Comparison of ENCODE assay signal across 35 cellular contexts in the genomic region with DNA sequence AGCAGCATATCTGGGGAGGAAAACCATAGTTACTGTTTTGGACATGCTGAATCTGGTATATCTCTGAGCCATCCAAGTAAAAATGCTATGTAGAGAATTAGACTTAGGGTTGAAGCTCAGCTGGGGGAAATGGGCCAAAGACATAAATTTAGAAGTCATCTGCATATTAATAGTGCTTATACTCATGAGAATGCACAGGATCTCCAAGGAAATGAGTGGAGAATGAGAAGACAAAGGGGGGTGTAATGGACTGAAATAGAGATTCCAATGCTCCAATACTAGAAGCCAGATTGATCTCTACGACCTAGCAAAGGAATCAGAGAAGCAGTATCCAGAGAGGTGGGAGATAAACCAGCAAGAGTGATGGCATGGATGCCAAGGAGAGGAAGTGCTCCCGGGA. TPM values are rescaled to one million over a fixed set of nuclear protein-coding genes. Genes with fewer than 3 reads are reported as not detected.
DNase-seq lines count a peak whose midpoint lies in the region; ATAC-seq and TF ChIP-seq lines count a peak whose summit lies in the region.
"Had no signal": no experiment of that assay in that cellular context is flagged by ENCODE, and none has a peak within 500 bp of the region (broad histone marks: within the 10 kb centered on the region; RNA-seq: fewer than 3 reads in every experiment).

No MANE protein-coding gene starts in this region.

- H2AFZ ChIP-seq in GM23338 (no peak overlapping the region), neural cell (ENCODE audit: low read depth, low read length) (no peak overlapping the region)

- peaks cover 11% of the 10 kb centered on the region for H3K9me2 ChIP-seq in GM23338 (ENCODE audit: insufficient read depth)
- H3K9me2 ChIP-seq in neural cell (ENCODE audit: insufficient read depth, low read length): no peaks in the 10 kb centered on the region

- H3K4me3 Mint-ChIP-seq in GM23338: no peak overlapping the region
- H3K4me3 Mint-ChIP-seq in WTC11: peak overlapping the region; percentile 4; the same call in 1 of the 2 replicates
- H3K4me3 Mint-ChIP-seq in nephron: no peak overlapping the region
- H3K4me3 Mint-ChIP-seq: B cell; CD4-positive, alpha-beta memory T cell; CD4-positive, alpha-beta T cell; CD4-positive, CD25-positive, alpha-beta regulatory T cell; CD8-positive, alpha-beta memory T cell; CD8-positive, alpha-beta T cell had no signal

- no peak overlapping the region for H3K9ac ChIP-seq in neural cell (ENCODE audit: low read length)
- H3K9ac ChIP-seq: BLaER1; BLaER1 treated with 17β-estradiol and CSF1 and Interleukin-3, amounts not matched to agents 10 nM and 100 nM had no signal

- no peak for TF ChIP-seq RAD21 in neural cell (conservative IDR thresholded peaks at IDR 0.05)

- H3K27me3 Mint-ChIP-seq in GM23338 (ENCODE audit: insufficient read depth, low read depth, poor library complexity) (no peaks in the 10 kb centered on the region), WTC11 (ENCODE audit: low read depth) (peaks cover 14% of the 10 kb centered on the region), nephron (ENCODE audit: low read depth) (peaks cover 40% of the 10 kb centered on the region)

- POLR2A ChIA-PET in WTC11 (lab: Charles Lee): no interaction called here

- no peak overlapping the region for H3K27ac Mint-ChIP-seq in GM23338
- peak overlapping the region; percentile 6; the same call in 1 of the 2 replicates for H3K27ac Mint-ChIP-seq in WTC11
- peak overlapping the region; percentile 5 to 47 (median 24) for H3K27ac Mint-ChIP-seq in nephron
- H3K27ac Mint-ChIP-seq: B cell; CD14-positive monocyte; CD4-positive, alpha-beta T cell; CD8-positive, alpha-beta memory T cell; CD8-positive, alpha-beta T cell had no signal

- intact Hi-C loops in thyroid gland (cut with DNase I): no loop called here

- H3F3A ChIP-seq in GM23338 (replicated peaks; ENCODE audit: low read depth) (no peaks in the 10 kb centered on the region; the same call in 1 of the 2 replicates), neural cell (ENCODE audit: insufficient read depth, low read length, poor library complexity, severe bottlenecking) (no peaks in the 10 kb centered on the region)

- no peak for TF ChIP-seq CTCF in GM23338 (conservative IDR thresholded peaks at IDR 0.05; ENCODE audit: low read depth in 2 of 2)
- no peak for TF ChIP-seq CTCF in WTC11 (IDR thresholded peaks at IDR 0.05)
- TF ChIP-seq CTCF in nephron (IDR thresholded peaks at IDR 0.05; ENCODE audit: unreplicated experiment in 3 of 3): no peak
- TF ChIP-seq CTCF in neural cell (IDR thresholded peaks at IDR 0.05; ENCODE audit: poor library complexity, severe bottlenecking): no peak
- TF ChIP-seq CTCF in thyroid gland (IDR thresholded peaks at IDR 0.05): no peak

- DNase-seq in GM23338 (ENCODE audit: low spot score) (no peak), WTC11 (ENCODE audit: low spot score) (no peak), thyroid gland (no peak)
- DNase-seq: 8988T; ACHN; AML-193; BE2C; C1 segment of cervical spinal cord; Caco-2; Calu3; CD4-positive, alpha-beta memory T cell; CD4-positive, alpha-beta T cell; CD4-positive, CD25-positive, alpha-beta regulatory T cell; CD8-positive, alpha-beta memory T cell; CD8-positive, alpha-beta T cell; COR-L47; DMS 273 treated with DMSO at 0.1 percent for 48 hours; DMS153; DMS53; DMS79; DMS79 treated with DMSO at 0.1 percent for 48 hours; DND-41; EL had no signal

- H4K20me1 ChIP-seq in GM23338 (replicated peaks; ENCODE audit: insufficient read depth): no peaks in the 10 kb centered on the region
- H4K20me1 ChIP-seq in neural cell (ENCODE audit: insufficient read depth): no peaks in the 10 kb centered on the region
- H4K20me1 ChIP-seq: BLaER1; BLaER1 treated with 17β-estradiol and CSF1 and Interleukin-3, amounts not matched to agents 10 nM and 100 nM had no signal

- no peak for ATAC-seq in GM23338
- no peak; the same call in 1 of the 2 replicates for ATAC-seq in WTC11
- no peak for ATAC-seq in GM21786 (IDR thresholded peaks at IDR 0.05; ENCODE audit: unreplicated experiment)
- ATAC-seq in GM21723 (IDR thresholded peaks at IDR 0.05; ENCODE audit: unreplicated experiment): no peak
- ATAC-seq in GM21529 (IDR thresholded peaks at IDR 0.05; ENCODE audit: unreplicated experiment): no peak
- ATAC-seq: A549; CD8-positive, alpha-beta T cell had no signal

- peaks cover 10% of the 10 kb centered on the region; the same call in 2 of the 3 replicates for H3K9me3 Mint-ChIP-seq in GM23338
- peaks cover 12% of the 10 kb centered on the region for H3K9me3 Mint-ChIP-seq in WTC11
- H3K9me3 Mint-ChIP-seq in nephron: no peaks in the 10 kb centered on the region
- H3K9me3 Mint-ChIP-seq: CD4-positive, alpha-beta memory T cell; CD4-positive, alpha-beta T cell; CD8-positive, alpha-beta memory T cell; CD8-positive, alpha-beta T cell had no signal

- peak overlapping the region; percentile 26; the same call in 1 of the 2 replicates for H3K4me3 ChIP-seq in GM23338
- H3K4me3 ChIP-seq in neural cell (ENCODE audit: low read length): peak overlapping the region; percentile 46
- no peak overlapping the region for H3K4me3 ChIP-seq in thyroid gland (replicated peaks in 1 of 3)
- H3K4me3 ChIP-seq: A549; BLaER1; BLaER1 treated with 17β-estradiol and CSF1 and Interleukin-3, amounts not matched to agents 10 nM and 100 nM had no signal

- peaks cover 46% of the 10 kb centered on the region for H3K4me1 ChIP-seq in GM23338 (ENCODE audit: insufficient read depth)
- no peaks in the 10 kb centered on the region for H3K4me1 ChIP-seq in thyroid gland
- H3K4me1 ChIP-seq: A549, BLaER1, Caco-2 had no signal

- no peaks in the 10 kb centered on the region for H3K79me2 ChIP-seq in GM23338 (replicated peaks; ENCODE audit: insufficient read depth)
- H3K79me2 ChIP-seq in neural cell (replicated peaks; ENCODE audit: insufficient read depth, low read length): no peaks in the 10 kb centered on the region

- H3K4me1 Mint-ChIP-seq in GM23338 (peaks cover 43% of the 10 kb centered on the region), WTC11 (peaks cover 50% of the 10 kb centered on the region), nephron (peaks cover 20% of the 10 kb centered on the region)
- H3K4me1 Mint-ChIP-seq: B cell; CD14-positive monocyte; CD4-positive, alpha-beta memory T cell; CD4-positive, CD25-positive, alpha-beta regulatory T cell; CD8-positive, alpha-beta memory T cell had no signal

- TF ChIP-seq POLR2A in thyroid gland (IDR thresholded peaks at IDR 0.05): no peak

- H3K27me3 ChIP-seq in GM23338 (ENCODE audit: insufficient read depth) (no peaks in the 10 kb centered on the region), neural cell (ENCODE audit: insufficient read depth, low read depth, low read length) (no peaks in the 10 kb centered on the region), thyroid gland (no peaks in the 10 kb centered on the region)
- H3K27me3 ChIP-seq: BE2C; BLaER1; BLaER1 treated with 17β-estradiol and CSF1 and Interleukin-3, amounts not matched to agents 10 nM and 100 nM had no signal

- no peak for TF ChIP-seq EP300 in neural cell (conservative IDR thresholded peaks at IDR 0.05; ENCODE audit: poor library complexity, severe bottlenecking)

- H3K36me3 Mint-ChIP-seq in GM23338 (ENCODE audit: low read depth) (peaks cover 3% of the 10 kb centered on the region; the same call in 2 of the 3 replicates), WTC11 (peaks cover 6% of the 10 kb centered on the region), nephron (ENCODE audit: low read depth) (no peaks in the 10 kb centered on the region)
- H3K36me3 Mint-ChIP-seq: CD14-positive monocyte; CD4-positive, alpha-beta memory T cell; CD4-positive, CD25-positive, alpha-beta regulatory T cell; CD8-positive, alpha-beta memory T cell; CD8-positive, alpha-beta T cell had no signal

- no peaks in the 10 kb centered on the region for H3K9me3 ChIP-seq in neural cell (ENCODE audit: low read length)
- no peaks in the 10 kb centered on the region for H3K9me3 ChIP-seq in thyroid gland
- H3K9me3 ChIP-seq: A549; BE2C; BLaER1; BLaER1 treated with 17β-estradiol and CSF1 and Interleukin-3, amounts not matched to agents 10 nM and 100 nM; Caco-2 had no signal

- H3K27ac ChIP-seq in GM23338 (ENCODE audit: low read depth) (no peak overlapping the region), neural cell (ENCODE audit: low read length) (no peak overlapping the region), thyroid gland (no peak overlapping the region)
- H3K27ac ChIP-seq: 22Rv1; A549; BLaER1; BLaER1 treated with 17β-estradiol and CSF1 and Interleukin-3, amounts not matched to agents 10 nM and 100 nM; C4-2B had no signal

- no peaks in the 10 kb centered on the region for H3K36me3 ChIP-seq in GM23338 (ENCODE audit: insufficient read depth)
- H3K36me3 ChIP-seq in neural cell (ENCODE audit: insufficient read depth, low read length): no peaks in the 10 kb centered on the region
- no peaks in the 10 kb centered on the region for H3K36me3 ChIP-seq in thyroid gland
- H3K36me3 ChIP-seq: BE2C; BLaER1; BLaER1 treated with 17β-estradiol and CSF1 and Interleukin-3, amounts not matched to agents 10 nM and 100 nM had no signal

- CTCF ChIA-PET in WTC11 (lab: Charles Lee): no interaction called here

- H3K4me2 ChIP-seq in GM23338 (peak overlapping the region; percentile 66), neural cell (ENCODE audit: low read length) (no peak overlapping the region)
- H3K4me2 ChIP-seq: A549; BLaER1; BLaER1 treated with 17β-estradiol and CSF1 and Interleukin-3, amounts not matched to agents 10 nM and 100 nM had no signal

- 65 to 71% methylated on average over 2 of the region's 2 CpGs for WGBS in thyroid gland, 2 donors

TF ChIP-seq in GM23338, 12 proteins besides CTCF, POLR2A, EP300 and RAD21:
- TF ChIP-seq CREB1 (CRISPR knock-in tag; IDR thresholded peaks at IDR 0.05; ENCODE audit: low read depth) (no peak), NANOG (IDR thresholded peaks at IDR 0.05; ENCODE audit: borderline replicate concordance) (peak; percentile 84)

TF ChIP-seq in neural cell, 6 proteins besides CTCF, POLR2A, EP300 and RAD21 (continues in another document):
- no peak for TF ChIP-seq MXI1 (conservative IDR thresholded peaks at IDR 0.05; ENCODE audit: poor library complexity, severe bottlenecking)
- TF ChIP-seq POLR2AphosphoS5 (IDR thresholded peaks at IDR 0.05): no peak
- no peak for TF ChIP-seq TAF1 (IDR thresholded peaks at IDR 0.05; ENCODE audit: low read depth)
- TF ChIP-seq EZH2 (IDR thresholded peaks at IDR 0.05; ENCODE audit: borderline replicate concordance, insufficient read depth, low read length, poor library complexity, severe bottlenecking): no peak
- no peak for TF ChIP-seq SMC3 (conservative IDR thresholded peaks at IDR 0.05; ENCODE audit: poor library complexity)

RNA-seq across cellular contexts. Expression of gene FAM124A, which starts 10.3 kb away (rescaled TPM):
- 84.1 and 109 TPM in 2 replicates for total RNA-seq in GM23338 (2014; rRNA removed; shearing (Covaris generic))
- polyA plus RNA-seq in GM23338 (2016; fragmentation: Nextera tagmentation; extraction: Ambion mirVana): 35.9 and 37.7 TPM in 2 replicates
- total RNA-seq in WTC11 (2021): 41.2 to 45.8 TPM (median 41.6 TPM) in 3 replicates
- 3.0 and 4.7 TPM in 2 replicates for polyA plus RNA-seq in neural cell
- polyA minus RNA-seq in neural cell: 11.7 and 16.4 TPM in 2 replicates
- total RNA-seq in thyroid gland: 10 to 100 TPM in 1 of 4 donors, 1 to 10 TPM in 3; 9.1 to 11.4 (median 9.4) TPM
- total RNA-seq: CD4-positive, alpha-beta memory T cell; CD4-positive, alpha-beta T cell; CD4-positive, CD25-positive, alpha-beta regulatory T cell had no signal
- polyA plus RNA-seq: CD4-positive, alpha-beta memory T cell; CD4-positive, CD25-positive, alpha-beta regulatory T cell; CD8-positive, alpha-beta memory T cell had no signal

Comparison
In these comparisons a context has a peak if more than half of its experiments do, and no peak if none do; other contexts are left out.
1. H3K4me3 ChIP-seq: peak in GM23338 (single experiment) and neural cell (single experiment); none in thyroid gland (0 of 3).